20 cellular contexts compared by ENCODE assay signal in the genomic region with DNA sequence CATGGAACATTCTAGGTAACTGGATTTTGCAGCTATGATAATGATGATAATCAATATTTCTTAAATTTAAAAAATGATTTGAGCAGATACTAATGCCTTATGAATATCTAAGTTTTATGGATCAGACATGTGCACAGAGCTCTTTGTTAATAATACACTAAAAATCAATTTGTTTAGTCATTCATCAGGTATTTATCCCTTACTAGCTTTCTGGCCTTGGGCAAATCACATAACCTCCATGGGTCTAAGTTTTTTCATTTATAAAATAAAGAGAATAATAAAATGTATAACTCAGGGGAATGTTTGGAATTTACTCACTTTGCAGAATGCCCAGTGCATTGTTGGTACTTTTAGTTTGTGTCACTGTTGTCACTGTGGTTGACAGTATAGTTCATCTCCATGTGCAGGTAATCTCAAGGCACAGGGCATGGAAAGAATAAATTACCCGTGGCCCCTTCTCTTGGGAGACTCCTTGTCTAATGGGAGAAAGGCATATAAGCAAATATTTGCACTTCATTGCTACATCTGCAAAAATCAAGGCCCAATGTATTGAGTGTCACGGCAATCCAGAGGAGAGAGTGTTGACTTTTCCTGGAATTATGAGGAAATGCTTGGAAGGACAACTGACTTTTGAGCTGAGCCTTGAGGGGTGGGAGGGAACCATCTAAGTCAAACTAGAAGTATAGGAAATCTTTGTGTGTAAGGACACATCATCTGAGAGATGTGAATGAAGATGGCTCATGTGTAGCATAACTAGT.
"Had no signal": no experiment of that assay in that cellular context is flagged by ENCODE, and none has a peak within 500 bp of the region (broad histone marks: within the 10 kb centered on the region; RNA-seq: fewer than 3 reads in every experiment).

No MANE protein-coding gene starts in this region.

- ATAC-seq: activated CD8-positive, alpha-beta T cell treated with anti-CD3 and anti-CD28 coated beads, Interleukin-2, amount 10 ng/mL, durations not matched to agents 7 days and 5 days; activated T-cell treated with anti-CD3 and anti-CD28 coated beads, Interleukin-2, amount 50 U/mL, for 4 hours; left ventricle myocardium superior; mucosa of descending colon; sciatic nerve; stimulated activated naive CD8-positive, alpha-beta T cell treated with anti-CD3 and anti-CD28 coated beads, Interleukin-15, amount 100 ng/mL, for 72 hours had no signal

- H3K36me3 Mint-ChIP-seq: memory B cell, naive B cell, neural progenitor cell had no signal

- H3K9me3 Mint-ChIP-seq: activated CD4-positive, alpha-beta T cell treated with anti-CD3 and anti-CD28 coated beads, Interleukin-2, amount 10 ng/mL, durations not matched to agents 24 days and 14 days; activated naive CD4-positive, alpha-beta T cell treated with anti-CD3 and anti-CD28 coated beads for 36 hours; endodermal cell had no signal

- H3K4me1 Mint-ChIP-seq: activated CD4-positive, alpha-beta T cell treated with anti-CD3 and anti-CD28 coated beads, Interleukin-2, amount 10 ng/mL, durations not matched to agents 24 days and 14 days; central memory CD8-positive, alpha-beta T cell; endodermal cell; memory B cell; naive B cell; neural progenitor cell; stimulated activated naive CD8-positive, alpha-beta T cell treated with anti-CD3 and anti-CD28 coated beads, Interleukin-15, amount 100 ng/mL, for 72 hours had no signal

- H3K4me3 Mint-ChIP-seq: activated CD4-positive, alpha-beta T cell treated with anti-CD3 and anti-CD28 coated beads, Interleukin-2, amount 10 ng/mL, durations not matched to agents 24 days and 14 days; activated CD8-positive, alpha-beta T cell treated with anti-CD3 and anti-CD28 coated beads, Interleukin-2, amount 10 ng/mL, durations not matched to agents 7 days and 5 days; activated naive CD4-positive, alpha-beta T cell treated with anti-CD3 and anti-CD28 coated beads for 36 hours; activated T-cell treated with anti-CD3 and anti-CD28 coated beads, Interleukin-2, amount 50 U/mL, for 4 hours; central memory CD8-positive, alpha-beta T cell; endodermal cell; memory B cell; naive B cell; neural progenitor cell; stimulated activated naive CD8-positive, alpha-beta T cell treated with anti-CD3 and anti-CD28 coated beads, Interleukin-15, amount 100 ng/mL, for 72 hours had no signal

- DNase-seq: activated CD4-positive, alpha-beta T cell treated with anti-CD3 and anti-CD28 coated beads, Interleukin-2, amount 10 ng/mL, durations not matched to agents 24 days and 14 days; activated CD8-positive, alpha-beta T cell treated with anti-CD3 and anti-CD28 coated beads, Interleukin-2, amount 10 ng/mL, durations not matched to agents 7 days and 5 days; activated naive CD4-positive, alpha-beta T cell treated with anti-CD3 and anti-CD28 coated beads for 36 hours; activated T-cell treated with anti-CD3 and anti-CD28 coated beads, Interleukin-2, amount 50 U/mL, for 4 hours; brain microvascular endothelial cell; colonic mucosa; endodermal cell; foreskin melanocyte; left ventricle myocardium superior; mucosa of descending colon; naive B cell; stimulated activated CD4-positive, alpha-beta T cell treated with anti-CD3 and anti-CD28 coated beads, Interleukin-4, amount 100 ng/mL, for 1 hour; stimulated activated naive CD8-positive, alpha-beta T cell treated with anti-CD3 and anti-CD28 coated beads, Interleukin-15, amount 100 ng/mL, for 72 hours; T1000; transverse colon; uterus had no signal

- H3K27me3 Mint-ChIP-seq: activated CD4-positive, alpha-beta T cell treated with anti-CD3 and anti-CD28 coated beads, Interleukin-2, amount 10 ng/mL, durations not matched to agents 24 days and 14 days; central memory CD8-positive, alpha-beta T cell; memory B cell; naive B cell; stimulated activated naive CD8-positive, alpha-beta T cell treated with anti-CD3 and anti-CD28 coated beads, Interleukin-15, amount 100 ng/mL, for 72 hours had no signal

- H3K27ac Mint-ChIP-seq: activated CD4-positive, alpha-beta T cell treated with anti-CD3 and anti-CD28 coated beads, Interleukin-2, amount 10 ng/mL, durations not matched to agents 24 days and 14 days; activated CD8-positive, alpha-beta T cell treated with anti-CD3 and anti-CD28 coated beads, Interleukin-2, amount 10 ng/mL, durations not matched to agents 7 days and 5 days; activated naive CD4-positive, alpha-beta T cell treated with anti-CD3 and anti-CD28 coated beads for 36 hours; endodermal cell; memory B cell; naive B cell; neural progenitor cell; stimulated activated naive CD8-positive, alpha-beta T cell treated with anti-CD3 and anti-CD28 coated beads, Interleukin-15, amount 100 ng/mL, for 72 hours had no signal
